In the genomic region with DNA sequence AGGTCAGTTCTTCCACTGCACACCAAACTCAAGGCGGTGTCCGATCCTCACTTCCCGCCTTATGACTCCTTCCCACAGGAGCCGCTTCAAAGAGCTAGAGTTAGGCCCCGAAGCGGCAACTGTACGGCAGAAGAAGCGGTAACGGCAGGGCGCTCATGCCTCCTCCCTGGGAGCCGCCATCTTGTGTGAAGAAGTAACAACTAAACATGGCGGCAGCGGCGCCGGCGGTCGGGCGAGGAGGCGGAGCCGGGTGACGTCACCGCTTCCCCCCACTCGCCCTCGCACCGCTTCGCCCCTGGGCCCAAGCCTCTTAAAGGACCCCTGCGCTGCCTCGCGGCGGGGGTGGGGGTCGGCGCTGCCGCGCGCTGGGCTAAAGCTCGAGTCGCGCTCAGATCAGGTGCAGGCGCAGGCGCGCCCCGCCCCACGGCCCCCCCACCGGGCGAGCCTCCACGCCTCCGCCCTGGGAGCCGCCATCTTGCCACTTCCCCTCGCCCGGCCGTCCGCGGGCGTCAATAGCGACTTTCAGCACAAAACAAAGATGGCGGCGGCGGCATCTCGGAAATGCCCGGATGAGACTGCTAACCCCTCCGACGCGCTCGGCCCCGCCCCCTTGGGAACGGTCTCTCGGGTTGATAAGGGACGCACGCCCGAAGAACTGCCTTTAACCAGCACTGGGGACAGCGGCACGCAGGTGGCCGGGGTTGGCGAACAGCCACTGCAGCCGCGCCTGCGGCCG, we compare ENCODE assay signal across 8 cellular contexts. TPM values are rescaled to one million over a fixed set of nuclear protein-coding genes. Genes with fewer than 3 reads are reported as not detected.
DNase-seq lines count a peak whose midpoint lies in the region; ATAC-seq and TF ChIP-seq lines count a peak whose summit lies in the region.

A gene (minus strand): TSS at position 187 of the 736 bp plus-strand sequence. CDS start 978 bp downstream, outside the sequence.

- no peak within 1 kb of the TSS for H2AK5ac ChIP-seq in H9 (ENCODE audit: insufficient read length, low read length)

- H4K91ac ChIP-seq in H9 (ENCODE audit: insufficient read length, low read depth, low read length) = peak within 1 kb of the TSS; percentile 81

- peak within 1 kb of the TSS; percentile 80 for H3K4me2 ChIP-seq in H9 (ENCODE audit: insufficient read depth, insufficient read length, low read length)

- DNase-seq in G401 (ENCODE audit: low spot score) (peak; percentile 85), H9 (peak; percentile 86), MG63 (peak; percentile 86), SK-N-DZ (ENCODE audit: low spot score) (peak; percentile 95), germinal center (ENCODE audit: low spot score) (peak; percentile 75), omental fat pad (ENCODE audit: low spot score) (peak; percentile 76)
- peak; percentile 92 for DNase-seq in activated naive CD4-positive, alpha-beta T cell treated with anti-CD3 and anti-CD28 coated beads, Interleukin-2, amount 10 ng/mL, durations not matched to agents 7 days and 5 days

- peaks cover 29% of the 10 kb centered on the region; the same call in 1 of the 2 replicates for H3K79me2 ChIP-seq in H9 (ENCODE audit: insufficient read depth, low read length)

- peak within 1 kb of the TSS; percentile 99 for H3K9ac ChIP-seq in H9 (ENCODE audit: extremely low read depth, insufficient read length, low read length)

- TF ChIP-seq CTCF in H9 (conservative IDR thresholded peaks at IDR 0.05) (no peak), omental fat pad (IDR thresholded peaks at IDR 0.05) (no peak)

- H3K9me3 ChIP-seq in H9 (ENCODE audit: control insufficient read depth, low read depth, low read length) (no peaks in the 10 kb centered on the region), MG63 (no peaks in the 10 kb centered on the region)

- no peak within 1 kb of the TSS for H3K23ac ChIP-seq in H9 (ENCODE audit: insufficient read length, low read depth, low read length)

- no peaks in the 10 kb centered on the region for H4K20me1 ChIP-seq in H9 (ENCODE audit: control insufficient read depth, insufficient read depth, insufficient read length)

- peak; percentile 55 for ATAC-seq in omental fat pad (ENCODE audit: low FRiP score)

- H4K5ac ChIP-seq in H9 (ENCODE audit: insufficient read length, low read depth, low read length) = peak within 1 kb of the TSS; percentile 88

- H3K4ac ChIP-seq in H9 (ENCODE audit: low read depth, low read length) = peak within 1 kb of the TSS; percentile 88; the same call in 1 of the 2 replicates

- peaks cover 18% of the 10 kb centered on the region for H3K23me2 ChIP-seq in H9 (ENCODE audit: insufficient read length, low read depth, low read length, poor library complexity, severe bottlenecking)

- peaks cover 4% of the 10 kb centered on the region; the same call in 1 of the 2 replicates for H3K4me1 ChIP-seq in H9 (ENCODE audit: insufficient read depth, low read length)

- H3K27ac Mint-ChIP-seq in H9 = peak within 1 kb of the TSS; percentile 100
- H3K27ac Mint-ChIP-seq in activated naive CD4-positive, alpha-beta T cell treated with anti-CD3 and anti-CD28 coated beads, Interleukin-2, amount 10 ng/mL, durations not matched to agents 7 days and 5 days = peak within 1 kb of the TSS; percentile 100

- H3K4me3 ChIP-seq in MG63 = peak within 1 kb of the TSS; percentile 94

- peak within 1 kb of the TSS; percentile 98 for H2BK120ac ChIP-seq in H9 (ENCODE audit: low read depth, low read length, poor library complexity, severe bottlenecking)

- peaks cover 4 to 7% of the 10 kb centered on the region in 2 experiments; a peak in 4 of 5 replicates for H3K9me3 Mint-ChIP-seq in H9
- H3K9me3 Mint-ChIP-seq in activated naive CD4-positive, alpha-beta T cell treated with anti-CD3 and anti-CD28 coated beads, Interleukin-2, amount 10 ng/mL, durations not matched to agents 7 days and 5 days = no peaks in the 10 kb centered on the region

- in situ Hi-C loops in G401 (cut with HindIII; ENCODE audit: low sequenced_read_pairs) = no loop called here

- H3T11ph ChIP-seq in H9 (ENCODE audit: low read length) = no peak within 1 kb of the TSS

- H3K27ac ChIP-seq in H9 (ENCODE audit: insufficient read length, low read depth, low read length) (peak within 1 kb of the TSS; percentile 94), temporal lobe (ENCODE audit: low read depth, low read length) (peak within 1 kb of the TSS; percentile 96)

- H3K4me3 Mint-ChIP-seq in H9 = peak within 1 kb of the TSS; percentile 100
- H3K4me3 Mint-ChIP-seq in activated naive CD4-positive, alpha-beta T cell treated with anti-CD3 and anti-CD28 coated beads, Interleukin-2, amount 10 ng/mL, durations not matched to agents 7 days and 5 days = peak within 1 kb of the TSS; percentile 100

- H3K27me3 Mint-ChIP-seq in H9 (ENCODE audit: low read depth) = no peaks in the 10 kb centered on the region
- no peaks in the 10 kb centered on the region for H3K27me3 Mint-ChIP-seq in activated naive CD4-positive, alpha-beta T cell treated with anti-CD3 and anti-CD28 coated beads, Interleukin-2, amount 10 ng/mL, durations not matched to agents 7 days and 5 days

- H3K27me3 ChIP-seq in H9 (ENCODE audit: insufficient read depth, low read length) (no peaks in the 10 kb centered on the region), MG63 (no peaks in the 10 kb centered on the region)

- no peak within 1 kb of the TSS for H2BK20ac ChIP-seq in H9 (ENCODE audit: low read depth, low read length, poor library complexity, severe bottlenecking)

- CTCF ChIA-PET in activated naive CD4-positive, alpha-beta T cell treated with anti-CD3 and anti-CD28 coated beads, Interleukin-2, amount 10 ng/mL, durations not matched to agents 7 days and 5 days (lab: Charles Lee) = interaction anchor here (0.9 kb wide), 1 partner anchor 10 kb away, joined by 4 read pairs; no protein-coding TSS in a partner anchor

- no peaks in the 10 kb centered on the region for H3K79me1 ChIP-seq in H9 (ENCODE audit: insufficient read depth, low read depth, low read length, poor library complexity, severe bottlenecking)

- H2BK5ac ChIP-seq in H9 (ENCODE audit: insufficient read length, low read length) = peak within 1 kb of the TSS; percentile 94

- peaks cover 3% of the 10 kb centered on the region; the same call in 1 of the 2 replicates for H3K36me3 ChIP-seq in MG63

- H2BK15ac ChIP-seq in H9 (ENCODE audit: low read depth, low read length) = no peak within 1 kb of the TSS; the same call in 1 of the 2 replicates

- H2BK12ac ChIP-seq in H9 (ENCODE audit: insufficient read length, low read depth, low read length) = peak within 1 kb of the TSS; percentile 41

- no CpG with 5 or more reads among the region's 78 CpGs for WGBS in H9 (ENCODE audit: extremely low coverage, insufficient read length, low lambda C conversion rate)

- peak within 1 kb of the TSS; percentile 100 for H3K18ac ChIP-seq in H9 (ENCODE audit: insufficient read length, low read depth, low read length)

- peaks cover 32 to 44% of the 10 kb centered on the region in 2 experiments for H3K4me1 Mint-ChIP-seq in H9
- H3K4me1 Mint-ChIP-seq in activated naive CD4-positive, alpha-beta T cell treated with anti-CD3 and anti-CD28 coated beads, Interleukin-2, amount 10 ng/mL, durations not matched to agents 7 days and 5 days = peaks cover 37% of the 10 kb centered on the region

- no peak within 1 kb of the TSS for H4K8ac ChIP-seq in H9 (replicated peaks; ENCODE audit: insufficient read length, low read depth, low read length)

- H3K14ac ChIP-seq in H9 (ENCODE audit: insufficient read depth, low read length) = peak within 1 kb of the TSS; percentile 100

- no peak within 1 kb of the TSS for H2AFZ ChIP-seq in H9 (ENCODE audit: low read length)

- H3K36me3 Mint-ChIP-seq in H9 (ENCODE audit: insufficient read depth in 1 of 3, low read depth in 3 of 3) = peaks cover 8 to 22% (median 11%) of the 10 kb centered on the region in 3 experiments
- peaks cover 31% of the 10 kb centered on the region for H3K36me3 Mint-ChIP-seq in activated naive CD4-positive, alpha-beta T cell treated with anti-CD3 and anti-CD28 coated beads, Interleukin-2, amount 10 ng/mL, durations not matched to agents 7 days and 5 days

- peak within 1 kb of the TSS; percentile 83 for H3K56ac ChIP-seq in H9 (ENCODE audit: insufficient read length, low read depth, low read length)

RNA-seq across cellular contexts. Expression of the gene that starts here (rescaled TPM):
- 12.4 and 16.1 TPM in 2 replicates for total RNA-seq in G401 (2014; rRNA removed; shearing (Covaris generic))
- 137 and 144 TPM in 2 replicates for total RNA-seq in H9 (2021)
- total RNA-seq in MG63 (2014; rRNA removed; shearing (Covaris generic); ENCODE audit: low replicate concordance) = 7.8 and 12.8 TPM in 2 replicates
- 45.0 and 49.1 TPM in 2 replicates for polyA plus RNA-seq in SK-N-DZ (2014; cell fraction: cytosol; rRNA removed)
- 32.0 and 63.7 TPM in 2 replicates for polyA plus RNA-seq in SK-N-DZ (2014; cell fraction: nucleus; rRNA removed)
- 10 to 100 TPM; 21.5 to 41.5 (median 30.8) TPM for total RNA-seq in omental fat pad
- total RNA-seq in temporal lobe = 20.4 TPM

Comparison
In these comparisons a context has a peak if more than half of its experiments do, and no peak if none do; other contexts are left out.
1. Peak in every context shown above with its lines: DNase-seq, ATAC-seq, H3K4me3 ChIP-seq and H3K27ac ChIP-seq.